35 cellular contexts compared by ENCODE assay signal in genomic region chr1:166903232-166903631, GRCh38. TPM values are rescaled to one million over a fixed set of nuclear protein-coding genes. Genes with fewer than 3 reads are reported as not detected.
DNase-seq lines count a peak whose midpoint lies in the region; ATAC-seq, FAIRE-seq and TF ChIP-seq lines count a peak whose summit lies in the region.
"Had no signal": no experiment of that assay in that cellular context is flagged by ENCODE, and none has a peak within 500 bp of the region (broad histone marks: within the 10 kb centered on the region; RNA-seq: fewer than 3 reads in every experiment).

No MANE protein-coding gene starts in this region.

- H3K4me3 ChIP-seq in K562: no peak overlapping the region
- H3K4me3 ChIP-seq: breast epithelium, GM23248, right atrium auricular region, upper lobe of left lung had no signal

- no peaks in the 10 kb centered on the region for H4K20me1 ChIP-seq in K562 (replicated peaks; ENCODE audit: control insufficient read depth, insufficient read depth, low read length)

- peak overlapping the region; percentile 27; the same call in 1 of the 2 replicates for H3K4me2 ChIP-seq in K562 (ENCODE audit: insufficient read depth, low read length)

- H3K27me3 Mint-ChIP-seq in CD14-positive monocyte (ENCODE audit: low read depth in 3 of 3) (peaks cover 0 to 1% (median 1%) of the 10 kb centered on the region in 3 donors), memory B cell (peaks cover 7% of the 10 kb centered on the region)
- H3K27me3 Mint-ChIP-seq: activated naive CD8-positive, alpha-beta T cell treated with anti-CD3 and anti-CD28 coated beads for 36 hours had no signal

- no peak for TF ChIP-seq RAD21 in K562 (CRISPR knock-in tag; conservative IDR thresholded peaks at IDR 0.05 in 1 of 2, IDR thresholded peaks at IDR 0.05 in 1 of 2)

- no peaks in the 10 kb centered on the region; a peak in 1 of 5 replicates for H3K27me3 ChIP-seq in K562 (ENCODE audit: control insufficient read depth in 2 of 2, insufficient read depth in 2 of 2, low read length in 2 of 2)
- H3K27me3 ChIP-seq: breast epithelium, right atrium auricular region, upper lobe of left lung had no signal

- H2AFZ ChIP-seq in K562 (ENCODE audit: low read depth, low read length): peak overlapping the region; percentile 7; the same call in 1 of the 2 replicates
- H2AFZ ChIP-seq: GM23248 had no signal

- ATAC-seq in K562 (peak; percentile 80), memory B cell (ENCODE audit: low read depth) (peak; percentile 32)
- ATAC-seq: activated CD8-positive, alpha-beta memory T cell treated with anti-CD3 and anti-CD28 coated beads, Interleukin-2, amount 10 ng/mL, durations not matched to agents 7 days and 5 days; activated T-cell treated with anti-CD3 and anti-CD28 coated beads, Interleukin-2, amount 50 U/mL, for 4 hours; left ventricle myocardium superior; Right ventricle myocardium inferior; SK-N-SH treated with all-trans-retinoic acid at 6 μM for 48 hours had no signal

- DNase-seq in CD14-positive monocyte (ENCODE audit: low spot score) (no peak), KBM-7 (peak; percentile 25), K562 (ENCODE audit: extremely low read depth in 1 of 4, low spot score in 3 of 4) (peak in 2 of 4 experiments; percentile 23 to 54), memory B cell (ENCODE audit: low spot score in 2 of 2) (no peak), NCI-H748 treated with DMSO at 0.1 percent for 48 hours (lab: John Stamatoyannopoulos, UW) (no peak), NAMALWA (ENCODE audit: low spot score) (no peak), AG08395 (ENCODE audit: low spot score) (no peak), NCI-H2107 treated with DMSO at 0.1 percent for 48 hours (lab: John Stamatoyannopoulos, UW; ENCODE audit: unreplicated experiment) (no peak)
- DNase-seq: activated B cell treated with CpG ODN at 0.5 μM for 24 hours; activated CD8-positive, alpha-beta memory T cell treated with anti-CD3 and anti-CD28 coated beads, Interleukin-2, amount 10 ng/mL, durations not matched to agents 7 days and 5 days; activated gamma-delta T cell; activated naive CD8-positive, alpha-beta T cell treated with anti-CD3 and anti-CD28 coated beads for 36 hours; activated T-cell treated with anti-CD3 and anti-CD28 coated beads, Interleukin-2, amount 50 U/mL, for 4 hours; anterior cingulate cortex; CD8-positive, alpha-beta memory T cell; DMS153; effector CD4-positive, alpha-beta T cell; GM23248; KG1; left ventricle myocardium superior; MM.1S; naive B cell; NCI-H1417; NCI-H2029 treated with DMSO at 0.1 percent for 48 hours; NCI-H2227 treated with DMSO at 0.1 percent for 48 hours; small intestine; stimulated activated naive B cell treated with anti-CD40 and anti-IgM and Interleukin-4, amounts not matched to agents 10 μg/mL and 1 μg/mL and 100 μg/mL, for 72 hours; substantia nigra had no signal

- H3K9ac ChIP-seq in K562 (ENCODE audit: insufficient read depth in 1 of 2, low read depth in 2 of 2, low read length in 2 of 2): no peak overlapping the region
- H3K9ac ChIP-seq: GM23248 had no signal

- in situ Hi-C loops in KBM-7 (cut with MboI; ENCODE audit: low pct_unique_long_range_greater_than_20kb, low sequenced_read_pairs): no loop called here
- in situ Hi-C loops in K562 (cut with MboI): no loop called here

- intact Hi-C loops in CD14-positive monocyte (cut with micrococcal nuclease): no loop called here
- intact Hi-C loops in K562 (cut with micrococcal nuclease): no loop called here

- TF ChIP-seq CTCF in CD14-positive monocyte (IDR thresholded peaks at IDR 0.05) (no peak), K562 (IDR thresholded peaks at IDR 0.05 in 2 of 3, conservative IDR thresholded peaks at IDR 0.05 in 1 of 3; ENCODE audit: insufficient read depth in 2 of 3, low read depth in 1 of 3, low read length in 3 of 3) (no peak)

- peak overlapping the region; percentile 48 to 88 (median 80) for H3K27ac Mint-ChIP-seq in CD14-positive monocyte
- H3K27ac Mint-ChIP-seq in memory B cell: no peak overlapping the region
- H3K27ac Mint-ChIP-seq: activated B cell treated with CpG ODN at 0.5 μM for 24 hours; activated CD8-positive, alpha-beta memory T cell treated with anti-CD3 and anti-CD28 coated beads, Interleukin-2, amount 10 ng/mL, durations not matched to agents 7 days and 5 days; activated naive CD8-positive, alpha-beta T cell treated with anti-CD3 and anti-CD28 coated beads for 36 hours; CD8-positive, alpha-beta memory T cell; stimulated activated naive B cell treated with anti-CD40 and anti-IgM and Interleukin-4, amounts not matched to agents 10 μg/mL and 1 μg/mL and 100 μg/mL, for 72 hours had no signal

- H3K36me3 Mint-ChIP-seq in CD14-positive monocyte: peaks cover 0 to 3% of the 10 kb centered on the region in 2 donors
- peaks cover 6% of the 10 kb centered on the region for H3K36me3 Mint-ChIP-seq in memory B cell

- CTCF ChIA-PET in K562 (lab: Yijun Ruan, JAX; ENCODE audit: low intra/inter-chr PET ratio): no interaction called here

- POLR2A ChIA-PET in K562 (lab: Yijun Ruan, JAX): no interaction called here

- no peak for FAIRE-seq in K562 (lab: Jason Lieb, UNC)
- FAIRE-seq: A204.1, colon, small intestine had no signal

- no peaks in the 10 kb centered on the region for H3K9me3 ChIP-seq in K562 (replicated peaks; ENCODE audit: control insufficient read depth, insufficient read depth, low read depth, low read length)
- H3K9me3 ChIP-seq: breast epithelium, right atrium auricular region, upper lobe of left lung had no signal

- H3K9me3 Mint-ChIP-seq in CD14-positive monocyte (peaks cover 0 to 9% (median 4%) of the 10 kb centered on the region in 7 donors), memory B cell (no peaks in the 10 kb centered on the region)
- H3K9me3 Mint-ChIP-seq: activated B cell treated with CpG ODN at 0.5 μM for 24 hours had no signal

- WGBS in K562 (ENCODE audit: insufficient coverage, low coverage, missing lambda C conversion rate): 0% methylated on average over 1 of the region's 1 CpG

- TF ChIP-seq EP300 in K562 (IDR thresholded peaks at IDR 0.05; ENCODE audit: low read length): no peak

- H3K4me1 Mint-ChIP-seq in CD14-positive monocyte: peaks cover 34% of the 10 kb centered on the region
- peaks cover 17% of the 10 kb centered on the region for H3K4me1 Mint-ChIP-seq in memory B cell
- H3K4me1 Mint-ChIP-seq: CD8-positive, alpha-beta memory T cell had no signal

- no peaks in the 10 kb centered on the region for H3K79me2 ChIP-seq in K562 (ENCODE audit: control insufficient read depth, insufficient read depth, low read length)

- no TSS peak for BruUV-seq in K562 (replicated peaks; lab: Mats Ljungman, UMichigan)

- H3K36me3 ChIP-seq in K562 (ENCODE audit: control insufficient read depth, insufficient read depth, low read length): no peaks in the 10 kb centered on the region
- H3K36me3 ChIP-seq: breast epithelium, right atrium auricular region, upper lobe of left lung had no signal

- TF ChIP-seq POLR2A in K562 (conservative IDR thresholded peaks at IDR 0.05): no peak

- peaks cover 0 to 11% of the 10 kb centered on the region in 2 experiments; a peak in 2 of 5 replicates for H3K4me1 ChIP-seq in K562 (replicated peaks in 1 of 2; ENCODE audit: control insufficient read depth in 2 of 2, insufficient read depth in 2 of 2, low read length in 2 of 2)
- H3K4me1 ChIP-seq: breast epithelium, right atrium auricular region, upper lobe of left lung had no signal

- peak overlapping the region in 1 of 2 donors; percentile 24 for H3K4me3 Mint-ChIP-seq in CD14-positive monocyte
- no peak overlapping the region for H3K4me3 Mint-ChIP-seq in memory B cell
- H3K4me3 Mint-ChIP-seq: activated B cell treated with CpG ODN at 0.5 μM for 24 hours; activated CD8-positive, alpha-beta memory T cell treated with anti-CD3 and anti-CD28 coated beads, Interleukin-2, amount 10 ng/mL, durations not matched to agents 7 days and 5 days; activated naive CD8-positive, alpha-beta T cell treated with anti-CD3 and anti-CD28 coated beads for 36 hours; activated T-cell treated with anti-CD3 and anti-CD28 coated beads, Interleukin-2, amount 50 U/mL, for 4 hours; CD8-positive, alpha-beta memory T cell; stimulated activated naive B cell treated with anti-CD40 and anti-IgM and Interleukin-4, amounts not matched to agents 10 μg/mL and 1 μg/mL and 100 μg/mL, for 72 hours had no signal

- peak overlapping the region; percentile 8; the same call in 1 of the 3 replicates for H3K27ac ChIP-seq in K562 (ENCODE audit: extremely low read depth, low read depth, low read length)
- H3K27ac ChIP-seq: breast epithelium, GM23248, right atrium auricular region, upper lobe of left lung had no signal

- no peaks in the 10 kb centered on the region for H3K9me1 ChIP-seq in K562 (ENCODE audit: control insufficient read depth, insufficient read depth, low read length)

TF ChIP-seq in K562, 482 proteins besides CTCF, POLR2A, EP300 and RAD21 (continues in another document):
- TF ChIP-seq STAG1 (CRISPR knock-in tag; IDR thresholded peaks at IDR 0.05; ENCODE audit: borderline replicate concordance): no peak

RNA-seq across cellular contexts. Expression of gene TADA1, which starts 27.2 kb away (rescaled TPM):
- polyA plus RNA-seq in CD14-positive monocyte (1 to 10 TPM; 6.4 to 7.9 TPM), K562 (2011; rRNA removed) (42.9 and 43.1 TPM in 2 replicates), K562 (2014; fragmentation: Illumina TruSeq; extraction: Trizol) (28.4 and 35.2 TPM in 2 replicates), K562 (2014; fragmentation: Nextera tagmentation; extraction: Ambion mirVana) (10 to 100 TPM; 62.6 to 76.5 TPM), K562 (2014; rRNA removed) (18.6 and 24.1 TPM in 2 replicates)
- total RNA-seq in K562 (2011; cell fraction: chromatin; rRNA removed; ENCODE audit: low replicate concordance): 14.9 and 32.5 TPM in 2 replicates
- 8.2 and 11.6 TPM in 2 replicates for total RNA-seq in K562 (2011; cell fraction: nucleolus; rRNA removed)
- 17.5 and 30.8 TPM in 2 replicates for total RNA-seq in K562 (2011; cell fraction: nucleoplasm; rRNA removed)
- total RNA-seq in K562 (2014; rRNA removed) (15.9 and 18.8 TPM in 2 replicates), K562 (2014; rRNA removed; fragmentation: Illumina TruSeq; extraction: Trizol) (28.7 and 32.5 TPM in 2 replicates), K562 (2015; rRNA removed; fragmentation: Illumina TruSeq; extraction: Trizol) (27.3 and 27.7 TPM in 2 replicates), K562 (2021) (20.5 and 21.2 TPM in 2 replicates)
- 17.2 and 32.7 TPM in 2 replicates for polyA plus RNA-seq in K562 (2011; cell fraction: cytosol; rRNA removed)
- 27.0 and 37.4 TPM in 2 replicates for polyA plus RNA-seq in K562 (2011; cell fraction: nucleus; rRNA removed)
- polyA plus RNA-seq in K562 (2012): 13.6 and 22.2 TPM in 2 replicates
- 39.7 and 45.5 TPM in 2 replicates for polyA minus RNA-seq in K562 (2011; rRNA and poly(A)+ RNA removed)
- 15.5 and 15.6 TPM in 2 replicates for polyA minus RNA-seq in K562 (2011; cell fraction: cytosol; rRNA and poly(A)+ RNA removed)
- polyA minus RNA-seq in K562 (2011; cell fraction: nucleus; rRNA and poly(A)+ RNA removed): 7.5 and 16.2 TPM in 2 replicates
